In the genomic region with DNA sequence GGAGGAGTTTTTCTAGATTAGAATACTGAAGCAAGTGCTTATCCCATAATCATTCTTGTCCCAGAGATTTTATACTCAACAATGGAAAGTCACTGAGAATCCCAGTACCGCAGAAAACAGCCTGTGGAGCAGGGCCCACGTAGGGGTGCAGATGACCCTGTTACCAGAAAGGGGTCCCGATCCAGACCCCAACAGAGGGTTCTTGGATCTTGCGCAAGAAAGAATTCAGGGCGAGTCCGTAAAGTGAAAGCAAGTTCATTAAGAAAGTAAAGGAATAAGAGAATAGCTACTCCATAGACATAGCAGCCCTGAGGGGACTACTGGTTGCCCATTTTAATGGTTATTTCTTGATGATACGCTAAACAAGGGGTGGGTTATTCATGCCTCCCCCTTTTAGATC, we compare ENCODE assay signal across 30 cellular contexts. TPM values are rescaled to one million over a fixed set of nuclear protein-coding genes. Genes with fewer than 3 reads are reported as not detected.
DNase-seq lines count a peak whose midpoint lies in the region; ATAC-seq, FAIRE-seq and TF ChIP-seq lines count a peak whose summit lies in the region.
"Had no signal": no experiment of that assay in that cellular context is flagged by ENCODE, and none has a peak within 500 bp of the region (broad histone marks: within the 10 kb centered on the region; RNA-seq: fewer than 3 reads in every experiment).

No MANE protein-coding gene starts in this region.

- TF ChIP-seq CTCF in HepG2 (CRISPR knock-in tag; IDR thresholded peaks at IDR 0.05) (no peak), right lobe of liver (IDR thresholded peaks at IDR 0.05) (no peak), OCI-LY7 (conservative IDR thresholded peaks at IDR 0.05; ENCODE audit: low read length) (no peak), hepatocyte (IDR thresholded peaks at IDR 0.05; ENCODE audit: poor library complexity) (no peak), type B pancreatic cell (conservative IDR thresholded peaks at IDR 0.05) (no peak)

- peaks cover 3% of the 10 kb centered on the region for H3K9me3 Mint-ChIP-seq in type B pancreatic cell
- H3K9me3 Mint-ChIP-seq: HFFc6 had no signal

- no peaks in the 10 kb centered on the region for H3K36me3 Mint-ChIP-seq in type B pancreatic cell

- BruUV-seq in HepG2 (replicated peaks; lab: Mats Ljungman, UMichigan) (no TSS peak), OCI-LY7 (replicated peaks; lab: Mats Ljungman, UMichigan) (no TSS peak)

- FAIRE-seq in HepG2 (lab: Jason Lieb, UNC), result no peak
- FAIRE-seq: D721Med, K562 had no signal

- no peak for TF ChIP-seq POLR2A in HepG2 (IDR thresholded peaks at IDR 0.05; ENCODE audit: insufficient read depth in 1 of 2, low read depth in 2 of 2, low read length in 2 of 2)
- TF ChIP-seq POLR2A in right lobe of liver (IDR thresholded peaks at IDR 0.05), result no peak

- H3F3A ChIP-seq in GM23248 (ENCODE audit: insufficient read depth), result no peaks in the 10 kb centered on the region

- POLR2A ChIA-PET in HepG2 (lab: Yijun Ruan, JAX), result interaction anchor here (3.4 kb wide), 1 partner anchor 19 kb away, joined by 43 read pairs; no protein-coding TSS in a partner anchor
- POLR2A ChIA-PET in OCI-LY7 (lab: Charles Lee), result interaction anchor here (0.6 kb wide), 1 partner anchor 825 kb away, joined by 4 read pairs; no protein-coding TSS in a partner anchor

- intact Hi-C loops in HepG2 (cut with micrococcal nuclease; ENCODE audit: unreplicated experiment), result loop anchor here (5.0 kb wide), 1 partner anchor 62 kb away; no protein-coding TSS in a partner anchor
- intact Hi-C loops in right lobe of liver (cut with DNase I), result no loop called here
- intact Hi-C loops in OCI-LY7 (cut with micrococcal nuclease; ENCODE audit: unreplicated experiment), result no loop called here

- ATAC-seq in HepG2 (no peak), right lobe of liver (no peak), HG03460 (IDR thresholded peaks at IDR 0.05; ENCODE audit: unreplicated experiment) (no peak)
- ATAC-seq: K562 had no signal

- WGBS in HepG2 (ENCODE audit: low lambda C conversion rate), result 100% methylated on average over 7 of the region's 7 CpGs
- 88% methylated on average over 7 of the region's 7 CpGs for WGBS in right lobe of liver (ENCODE audit: insufficient coverage, low coverage, low lambda C conversion rate, missing lambda C conversion rate)
- 93% methylated on average over 7 of the region's 7 CpGs for WGBS in hepatocyte (ENCODE audit: low lambda C conversion rate, missing lambda C conversion rate)
- 70 to 72% methylated on average over 7 of the region's 7 CpGs for WGBS in GM23248 (ENCODE audit: low coverage in 1 of 2, low lambda C conversion rate in 2 of 2, missing lambda C conversion rate in 2 of 2), 2 experiments

- H3K9me3 ChIP-seq in HepG2 (ENCODE audit: low read length) (no peaks in the 10 kb centered on the region), right lobe of liver (no peaks in the 10 kb centered on the region), OCI-LY7 (ENCODE audit: low read length) (no peaks in the 10 kb centered on the region), hepatocyte (ENCODE audit: low read depth) (no peaks in the 10 kb centered on the region), GM23248 (ENCODE audit: low read depth) (no peaks in the 10 kb centered on the region)
- H3K9me3 ChIP-seq: HAP-1, MG63, SJSA1 had no signal

- H3K4me3 ChIP-seq in HepG2 (replicated peaks in 1 of 3; ENCODE audit: insufficient read depth in 1 of 3, low read depth in 2 of 3, low read length in 3 of 3) (no peak overlapping the region), right lobe of liver (no peak overlapping the region), OCI-LY7 (ENCODE audit: low read depth, low read length, poor library complexity, severe bottlenecking) (no peak overlapping the region), hepatocyte (no peak overlapping the region), GM23248 (no peak overlapping the region)
- H3K4me3 ChIP-seq: HAP-1, K562, MG63, PC-9, SJSA1 had no signal

- peak overlapping the region; percentile 22 for H3K4me3 Mint-ChIP-seq in type B pancreatic cell
- H3K4me3 Mint-ChIP-seq: CD4-positive, alpha-beta T cell; HFFc6 had no signal

- H3K79me2 ChIP-seq in HepG2 (ENCODE audit: insufficient read depth, low read length) (peaks cover 5% of the 10 kb centered on the region), OCI-LY7 (ENCODE audit: insufficient read depth, low read depth, low read length) (no peaks in the 10 kb centered on the region), hepatocyte (peaks cover 4% of the 10 kb centered on the region), GM23248 (ENCODE audit: insufficient read depth) (no peaks in the 10 kb centered on the region)

- H3K4me1 Mint-ChIP-seq in type B pancreatic cell (ENCODE audit: unreplicated experiment), result peaks cover 21% of the 10 kb centered on the region

- in situ Hi-C loops in HepG2 (cut with HindIII; ENCODE audit: extremely low pct_ligation_motif_present, low pct_unique_long_range_greater_than_20kb) (loop anchor here (5.0 kb wide), 1 partner anchor 37 kb away; no protein-coding TSS in a partner anchor), GM23248 (cut with MboI) (no loop called here)

- no peak overlapping the region for H3K9ac ChIP-seq in HepG2 (ENCODE audit: insufficient read depth, low read depth, low read length)
- no peak overlapping the region for H3K9ac ChIP-seq in GM23248

- no peak for DNase-seq in HepG2 (ENCODE audit: low spot score)
- no peak for DNase-seq in right lobe of liver
- DNase-seq in OCI-LY7 (ENCODE audit: low spot score), result no peak
- no peak for DNase-seq in hepatocyte (ENCODE audit: low spot score)
- no peak for DNase-seq in type B pancreatic cell (ENCODE audit: extremely low spot score, unreplicated experiment)
- DNase-seq in GM23248, result no peak
- DNase-seq in putamen (ENCODE audit: low spot score), result no peak
- DNase-seq: 8988T; CD4-positive, alpha-beta T cell; GOT3; MG63; NCI-H1105 treated with DMSO at 0.1 percent for 48 hours; NCI-H146; NCI-H1930; NCI-H446 treated with DMSO at 0.1 percent for 48 hours; NCI-H526; NCI-H82; NK-92 treated with Interleukin-12 subunit alpha and Interleukin-12 subunit beta, amount 100 ng/mL, for 24 hours; PC-9; Right ventricle myocardium superior; RPMI8226 had no signal

- TF ChIP-seq EP300 in HepG2 (IDR thresholded peaks at IDR 0.05; ENCODE audit: low read depth in 2 of 2, low read length in 2 of 2) (no peak), HepG2 (CRISPR knock-in tag; IDR thresholded peaks at IDR 0.05; ENCODE audit: borderline replicate concordance) (no peak)

- H3K9me2 ChIP-seq in OCI-LY7 (ENCODE audit: insufficient read depth, low read length) (no peaks in the 10 kb centered on the region), hepatocyte (replicated peaks; ENCODE audit: insufficient read depth) (no peaks in the 10 kb centered on the region), GM23248 (ENCODE audit: insufficient read depth) (no peaks in the 10 kb centered on the region)

- peaks cover under 1 to 15% of the 10 kb centered on the region in 2 experiments; a peak in 3 of 5 replicates for H3K36me3 ChIP-seq in HepG2 (replicated peaks in 1 of 2; ENCODE audit: control insufficient read depth in 1 of 2, insufficient read depth in 2 of 2, low read length in 2 of 2)
- H3K36me3 ChIP-seq in right lobe of liver, result no peaks in the 10 kb centered on the region
- no peaks in the 10 kb centered on the region for H3K36me3 ChIP-seq in OCI-LY7 (ENCODE audit: insufficient read depth, low read length)
- no peaks in the 10 kb centered on the region for H3K36me3 ChIP-seq in hepatocyte (replicated peaks; ENCODE audit: insufficient read depth, low read depth)
- H3K36me3 ChIP-seq in GM23248 (ENCODE audit: low read depth), result no peaks in the 10 kb centered on the region
- H3K36me3 ChIP-seq: HAP-1, MG63, SJSA1 had no signal

- H3K27ac Mint-ChIP-seq in type B pancreatic cell, result no peak overlapping the region
- H3K27ac Mint-ChIP-seq: CD4-positive, alpha-beta T cell had no signal

- no peak for TF ChIP-seq RAD21 in HepG2 (CRISPR knock-in tag; IDR thresholded peaks at IDR 0.05)

- H3K27ac ChIP-seq in HepG2 (ENCODE audit: extremely low read length, insufficient read depth, low read length), result no peak overlapping the region
- no peak overlapping the region for H3K27ac ChIP-seq in right lobe of liver
- no peak overlapping the region for H3K27ac ChIP-seq in OCI-LY7 (ENCODE audit: low read depth, low read length, poor library complexity, severe bottlenecking)
- H3K27ac ChIP-seq in hepatocyte, result peak overlapping the region; percentile 95
- no peak overlapping the region for H3K27ac ChIP-seq in GM23248
- H3K27ac ChIP-seq: PC-9, SJSA1 had no signal

- H4K20me1 ChIP-seq in HepG2 (ENCODE audit: insufficient read depth, low read length) (no peaks in the 10 kb centered on the region), OCI-LY7 (ENCODE audit: insufficient read depth, low read length) (no peaks in the 10 kb centered on the region), hepatocyte (ENCODE audit: insufficient read depth, poor library complexity, severe bottlenecking) (no peaks in the 10 kb centered on the region), GM23248 (ENCODE audit: insufficient read depth) (no peaks in the 10 kb centered on the region)

- no peak overlapping the region for H3K4me2 ChIP-seq in HepG2 (ENCODE audit: low read depth, low read length)
- no peak overlapping the region for H3K4me2 ChIP-seq in OCI-LY7 (ENCODE audit: low read length)
- H3K4me2 ChIP-seq in hepatocyte, result peak overlapping the region; percentile 39
- H3K4me2 ChIP-seq in GM23248 (ENCODE audit: unreplicated experiment), result no peak overlapping the region

- H2AFZ ChIP-seq in HepG2 (ENCODE audit: low read length), result no peak overlapping the region
- peak overlapping the region; percentile 96; the same call in 1 of the 2 replicates for H2AFZ ChIP-seq in OCI-LY7 (ENCODE audit: low read length)
- no peak overlapping the region for H2AFZ ChIP-seq in hepatocyte
- H2AFZ ChIP-seq in GM23248, result no peak overlapping the region
- H2AFZ ChIP-seq: PC-9 had no signal

- H3K4me1 ChIP-seq in HepG2 (ENCODE audit: insufficient read depth, low read length) (peaks cover 64% of the 10 kb centered on the region), right lobe of liver (peaks cover 0 to 6% (median 0%) of the 10 kb centered on the region in 4 donors), OCI-LY7 (ENCODE audit: insufficient read depth, low read length, poor library complexity, severe bottlenecking) (peaks cover 7% of the 10 kb centered on the region), hepatocyte (ENCODE audit: insufficient read depth) (no peaks in the 10 kb centered on the region), GM23248 (ENCODE audit: insufficient read depth) (no peaks in the 10 kb centered on the region)
- H3K4me1 ChIP-seq: HAP-1, SJSA1 had no signal

- H3K27me3 Mint-ChIP-seq in type B pancreatic cell, result peaks cover 9% of the 10 kb centered on the region

- CTCF ChIA-PET in HepG2 (lab: Yijun Ruan, JAX; ENCODE audit: low intra/inter-chr PET ratio, low total read pairs), result no interaction called here
- CTCF ChIA-PET in OCI-LY7 (lab: Charles Lee; ENCODE audit: unreplicated experiment), result no interaction called here

- no peaks in the 10 kb centered on the region for H3K27me3 ChIP-seq in HepG2 (ENCODE audit: control insufficient read depth in 1 of 2, insufficient read depth in 2 of 2, low read length in 2 of 2)
- no peaks in the 10 kb centered on the region for H3K27me3 ChIP-seq in right lobe of liver
- H3K27me3 ChIP-seq in hepatocyte, result no peaks in the 10 kb centered on the region
- peaks cover 31% of the 10 kb centered on the region for H3K27me3 ChIP-seq in GM23248 (replicated peaks; ENCODE audit: insufficient read depth)

RNA-seq across cellular contexts. Expression of a gene that starts 2.6 kb away (rescaled TPM):
- total RNA-seq in HepG2 (2016; rRNA removed; fragmentation: Illumina TruSeq; extraction: Trizol) (7.7 and 9.8 TPM in 2 replicates), right lobe of liver (1 to 10 TPM in 3 of 6 experiments, under 1 TPM in 2, not detected in 1; 0.20 to 3.8 (median 2.4) TPM), OCI-LY7 (2022) (not detected in 2 replicates), hepatocyte (17.5 and 21.6 TPM in 2 replicates), type B pancreatic cell (ENCODE audit: low replicate concordance) (19.6 and 32.7 TPM in 2 replicates)
- total RNA-seq in HepG2 (2016; cell fraction: cytosol; rRNA removed; fragmentation: Illumina TruSeq; extraction: Trizol; ENCODE audit: low read depth), result 1.5 TPM in 2 replicates
- total RNA-seq in HepG2 (2016; cell fraction: insoluble cytoplasmic fraction; rRNA removed; fragmentation: Illumina TruSeq; extraction: Trizol), result 8.9 and 12.0 TPM in 2 replicates
- 4.4 and 4.5 TPM in 2 replicates for total RNA-seq in HepG2 (2016; cell fraction: membrane; rRNA removed; fragmentation: Illumina TruSeq; extraction: Trizol)
- 8.1 and 9.7 TPM in 2 replicates for total RNA-seq in HepG2 (2016; cell fraction: nucleus; rRNA removed; fragmentation: Illumina TruSeq; extraction: Trizol)
- polyA plus RNA-seq in HepG2 (2011; rRNA removed) (5.8 and 6.8 TPM in 2 replicates), hepatocyte (14.6 and 19.9 TPM in 2 replicates), GM23248 (2016; fragmentation: Nextera tagmentation; extraction: Ambion mirVana) (not detected in 2 replicates)
- 4.2 and 5.8 TPM in 2 replicates for polyA plus RNA-seq in HepG2 (2011; cell fraction: cytosol; rRNA removed)
- 2.0 and 2.9 TPM in 2 replicates for polyA plus RNA-seq in HepG2 (2011; cell fraction: nucleus; rRNA removed)
- 2.8 and 3.2 TPM in 2 replicates for polyA plus RNA-seq in HepG2 (2012)
- 0.95 and 1.4 TPM in 2 replicates for polyA plus RNA-seq in HepG2 (2016; cell fraction: cytosol; fragmentation: Illumina TruSeq; extraction: Trizol; ENCODE audit: low read depth)
- 6.9 and 7.1 TPM in 2 replicates for polyA plus RNA-seq in HepG2 (2016; cell fraction: insoluble cytoplasmic fraction; fragmentation: Illumina TruSeq; extraction: Trizol; ENCODE audit: low read depth)
- 2.6 and 3.6 TPM in 2 replicates for polyA plus RNA-seq in HepG2 (2016; cell fraction: membrane; fragmentation: Illumina TruSeq; extraction: Trizol; ENCODE audit: low read depth)
- 10.4 and 12.2 TPM in 2 replicates for polyA plus RNA-seq in HepG2 (2016; cell fraction: nucleus; fragmentation: Illumina TruSeq; extraction: Trizol; ENCODE audit: insufficient read depth, low read depth)
- polyA minus RNA-seq in HepG2 (2011; rRNA and poly(A)+ RNA removed; ENCODE audit: low replicate concordance), result 4.5 and 7.0 TPM in 2 replicates
- 3.3 and 4.0 TPM in 2 replicates for polyA minus RNA-seq in HepG2 (2011; cell fraction: cytosol; rRNA and poly(A)+ RNA removed)
- 3.1 and 6.2 TPM in 2 replicates for polyA minus RNA-seq in HepG2 (2011; cell fraction: nucleus; rRNA and poly(A)+ RNA removed)
- total RNA-seq in OCI-LY7 (2014; rRNA removed; shearing (Covaris generic)), result not detected in 2 replicates
- total RNA-seq in GM23248 (2014; rRNA removed; shearing (Covaris generic)), result not detected in 2 replicates
- total RNA-seq: CD4-positive, alpha-beta T cell; Daoy; G401; HFFc6; Right ventricle myocardium superior; SJSA1 had no signal
- polyA plus RNA-seq: BJ had no signal

RNA-seq across cellular contexts. Expression of a gene that starts 43.2 kb away (rescaled TPM):
- total RNA-seq in HepG2 (2016; rRNA removed; fragmentation: Illumina TruSeq; extraction: Trizol) (106 and 118 TPM in 2 replicates), right lobe of liver (10 to 100 TPM; 16.9 to 46.9 (median 36.6) TPM), OCI-LY7 (2022) (138 and 139 TPM in 2 replicates), hepatocyte (42.9 and 50.9 TPM in 2 replicates), type B pancreatic cell (ENCODE audit: low replicate concordance) (109 and 115 TPM in 2 replicates)
- 74.1 and 118 TPM in 2 replicates for total RNA-seq in HepG2 (2016; cell fraction: cytosol; rRNA removed; fragmentation: Illumina TruSeq; extraction: Trizol; ENCODE audit: low read depth)
- total RNA-seq in HepG2 (2016; cell fraction: insoluble cytoplasmic fraction; rRNA removed; fragmentation: Illumina TruSeq; extraction: Trizol), result 109 and 142 TPM in 2 replicates
- 141 and 182 TPM in 2 replicates for total RNA-seq in HepG2 (2016; cell fraction: membrane; rRNA removed; fragmentation: Illumina TruSeq; extraction: Trizol)
- 39.0 and 52.5 TPM in 2 replicates for total RNA-seq in HepG2 (2016; cell fraction: nucleus; rRNA removed; fragmentation: Illumina TruSeq; extraction: Trizol)
- polyA plus RNA-seq in HepG2 (2011; rRNA removed) (23.3 and 24.4 TPM in 2 replicates), hepatocyte (252 and 253 TPM in 2 replicates), GM23248 (2016; fragmentation: Nextera tagmentation; extraction: Ambion mirVana) (244 and 247 TPM in 2 replicates)
- polyA plus RNA-seq in HepG2 (2011; cell fraction: cytosol; rRNA removed), result 24.7 and 43.0 TPM in 2 replicates
- polyA plus RNA-seq in HepG2 (2011; cell fraction: nucleus; rRNA removed), result 5.5 and 6.4 TPM in 2 replicates
- polyA plus RNA-seq in HepG2 (2012), result 44.4 and 55.1 TPM in 2 replicates
- 234 and 380 TPM in 2 replicates for polyA plus RNA-seq in HepG2 (2016; cell fraction: cytosol; fragmentation: Illumina TruSeq; extraction: Trizol; ENCODE audit: low read depth)
- polyA plus RNA-seq in HepG2 (2016; cell fraction: insoluble cytoplasmic fraction; fragmentation: Illumina TruSeq; extraction: Trizol; ENCODE audit: low read depth), result 194 and 206 TPM in 2 replicates
- polyA plus RNA-seq in HepG2 (2016; cell fraction: membrane; fragmentation: Illumina TruSeq; extraction: Trizol; ENCODE audit: low read depth), result 203 and 294 TPM in 2 replicates
- 80.3 and 80.7 TPM in 2 replicates for polyA plus RNA-seq in HepG2 (2016; cell fraction: nucleus; fragmentation: Illumina TruSeq; extraction: Trizol; ENCODE audit: insufficient read depth, low read depth)
- 2.4 and 16.3 TPM in 2 replicates for polyA minus RNA-seq in HepG2 (2011; rRNA and poly(A)+ RNA removed; ENCODE audit: low replicate concordance)
- polyA minus RNA-seq in HepG2 (2011; cell fraction: cytosol; rRNA and poly(A)+ RNA removed), result 10.3 and 16.3 TPM in 2 replicates
- polyA minus RNA-seq in HepG2 (2011; cell fraction: nucleus; rRNA and poly(A)+ RNA removed), result 8.7 and 12.1 TPM in 2 replicates
- total RNA-seq in OCI-LY7 (2014; rRNA removed; shearing (Covaris generic)), result 50.5 and 69.3 TPM in 2 replicates
- total RNA-seq in GM23248 (2014; rRNA removed; shearing (Covaris generic)), result 30.8 and 66.3 TPM in 2 replicates
